In genomic region chr6:88558981-88559380, GRCh38 we compare ENCODE assay signal across 26 cellular contexts.
DNase-seq lines count a peak whose midpoint lies in the region; ATAC-seq, FAIRE-seq and TF ChIP-seq lines count a peak whose summit lies in the region.
"Had no signal": no experiment of that assay in that cellular context is flagged by ENCODE, and none has a peak within 500 bp of the region (broad histone marks: within the 10 kb centered on the region; RNA-seq: fewer than 3 reads in every experiment).

No MANE protein-coding gene starts in this region.

- intact Hi-C loops in mammary epithelial cell (cut with micrococcal nuclease) = no loop called here
- intact Hi-C loops in left ventricle myocardium inferior (cut with micrococcal nuclease) = no loop called here

- no peak overlapping the region for H3K18ac ChIP-seq in H1 (ENCODE audit: extremely low read depth, low read length)

- H3K56ac ChIP-seq in H1 (replicated peaks; ENCODE audit: insufficient read length, low read depth, low read length) = no peak overlapping the region

- no peak overlapping the region for H3K23ac ChIP-seq in H1 (ENCODE audit: insufficient read length)

- TF ChIP-seq EP300 in H1 (IDR thresholded peaks at IDR 0.05; ENCODE audit: borderline replicate concordance in 1 of 2, low read depth in 2 of 2, low read length in 2 of 2) = no peak

- no peak overlapping the region for H3K4ac ChIP-seq in H1 (replicated peaks; ENCODE audit: insufficient read length, low read depth, low read length)

- FAIRE-seq in H1 (lab: Jason Lieb, UNC) = no peak
- FAIRE-seq: A204.1, GM12878, GM12892, GM18507 had no signal

- H2BK20ac ChIP-seq in H1 (ENCODE audit: low read length) = no peak overlapping the region

- H4K20me1 ChIP-seq in GM23338 (replicated peaks; ENCODE audit: insufficient read depth) (no peaks in the 10 kb centered on the region), H1 (replicated peaks in 1 of 2; ENCODE audit: control insufficient read depth in 1 of 2, insufficient read depth in 2 of 2, low read length in 2 of 2) (no peaks in the 10 kb centered on the region), mammary epithelial cell (ENCODE audit: insufficient read depth, low read length) (no peaks in the 10 kb centered on the region)
- H4K20me1 ChIP-seq: BLaER1 had no signal

- no peak overlapping the region for H2BK12ac ChIP-seq in H1 (ENCODE audit: low read depth, low read length)

- H3K23me2 ChIP-seq in H1 (ENCODE audit: low read depth, low read length) = no peaks in the 10 kb centered on the region

- H3K4me2 ChIP-seq in GM23338 = no peak overlapping the region
- H3K4me2 ChIP-seq in H1 (ENCODE audit: insufficient read depth in 1 of 2, low read depth in 2 of 2, low read length in 2 of 2) = no peak overlapping the region
- H3K4me2 ChIP-seq in mammary epithelial cell (ENCODE audit: insufficient read depth, low read depth, low read length) = no peak overlapping the region
- H3K4me2 ChIP-seq: BLaER1 had no signal

- H2AFZ ChIP-seq in GM23338 (peak overlapping the region; percentile 56; the same call in 1 of the 2 replicates), H1 (ENCODE audit: low read length) (0 out of 2 replicates have a peak overlapping the region, but pooled peaks have one; percentile 45), mammary epithelial cell (ENCODE audit: low read depth, low read length) (no peak overlapping the region)

- H3K4me3 Mint-ChIP-seq in GM23338 (no peak overlapping the region), osteocyte (ENCODE audit: unreplicated experiment) (no peak overlapping the region)
- H3K4me3 Mint-ChIP-seq: CD14-positive monocyte; CD4-positive, alpha-beta memory T cell; CD4-positive, CD25-positive, alpha-beta regulatory T cell; CD8-positive, alpha-beta memory T cell had no signal

- no peaks in the 10 kb centered on the region for H3K79me2 ChIP-seq in GM23338 (replicated peaks; ENCODE audit: insufficient read depth)
- H3K79me2 ChIP-seq in H1 (ENCODE audit: control insufficient read depth in 1 of 2, insufficient read depth in 2 of 2, low read length in 2 of 2) = no peaks in the 10 kb centered on the region
- no peaks in the 10 kb centered on the region for H3K79me2 ChIP-seq in mammary epithelial cell (ENCODE audit: insufficient read depth, low read length)

- no peak overlapping the region for H4K91ac ChIP-seq in H1 (replicated peaks; ENCODE audit: insufficient read length, low read length)

- H3K9ac ChIP-seq in H1 (replicated peaks in 1 of 4; ENCODE audit: extremely low read depth in 1 of 4, low read depth in 3 of 4, low read length in 3 of 4) (no peak overlapping the region), mammary epithelial cell (ENCODE audit: insufficient read depth, low read length) (no peak overlapping the region)
- H3K9ac ChIP-seq: BLaER1 had no signal

- H3K27me3 Mint-ChIP-seq in GM23338 (ENCODE audit: insufficient read depth, low read depth, poor library complexity) (peaks cover 1% of the 10 kb centered on the region), osteocyte (ENCODE audit: unreplicated experiment) (no peaks in the 10 kb centered on the region)

- ATAC-seq in GM23338 (no peak), GM18520 (IDR thresholded peaks at IDR 0.05; ENCODE audit: unreplicated experiment) (no peak)
- ATAC-seq: GM12878 had no signal

- H3K27ac Mint-ChIP-seq in GM23338 (no peak overlapping the region), osteocyte (ENCODE audit: unreplicated experiment) (no peak overlapping the region)
- H3K27ac Mint-ChIP-seq: CD14-positive monocyte; CD4-positive, alpha-beta memory T cell; CD4-positive, CD25-positive, alpha-beta regulatory T cell; CD8-positive, alpha-beta memory T cell had no signal

- no peaks in the 10 kb centered on the region for H3K4me1 ChIP-seq in GM23338 (ENCODE audit: insufficient read depth)
- H3K4me1 ChIP-seq in H1 (replicated peaks in 1 of 4; ENCODE audit: control insufficient read depth in 3 of 4, insufficient read depth in 4 of 4, low read length in 3 of 4) = no peaks in the 10 kb centered on the region
- H3K4me1 ChIP-seq in mammary epithelial cell (ENCODE audit: insufficient read depth, low read length) = no peaks in the 10 kb centered on the region
- H3K4me1 ChIP-seq in left ventricle myocardium inferior = peaks cover 6% of the 10 kb centered on the region
- H3K4me1 ChIP-seq: BE2C had no signal

- TF ChIP-seq POLR2A in H1 (IDR thresholded peaks at IDR 0.05; ENCODE audit: control extremely low read depth in 1 of 2, low read depth in 2 of 2, low read length in 2 of 2) = no peak

- H2BK15ac ChIP-seq in H1 (ENCODE audit: low read length) = no peak overlapping the region

- H3K36me3 Mint-ChIP-seq in GM23338 (ENCODE audit: low read depth) = no peaks in the 10 kb centered on the region; the same call in 2 of the 3 replicates
- no peaks in the 10 kb centered on the region for H3K36me3 Mint-ChIP-seq in osteocyte (ENCODE audit: unreplicated experiment)
- H3K36me3 Mint-ChIP-seq: CD14-positive monocyte; CD4-positive, alpha-beta memory T cell; CD4-positive, CD25-positive, alpha-beta regulatory T cell; CD8-positive, alpha-beta memory T cell had no signal

- POLR2A ChIA-PET in H1 (lab: Charles Lee; ENCODE audit: partially characterized antibody) = no interaction called here

- no peak overlapping the region for H3K14ac ChIP-seq in H1 (ENCODE audit: insufficient read length)

- H3K79me1 ChIP-seq in H1 (ENCODE audit: low read depth, low read length) = no peaks in the 10 kb centered on the region

- dilution Hi-C loops in mammary epithelial cell (cut with HindIII; ENCODE audit: low sequenced_read_pairs) = no loop called here

- H2BK120ac ChIP-seq in H1 (replicated peaks; ENCODE audit: low read depth, low read length) = no peak overlapping the region

- H2AK5ac ChIP-seq in H1 (ENCODE audit: low read depth, low read length) = no peak overlapping the region

- in situ Hi-C loops in mammary epithelial cell (cut with MboI; ENCODE audit: low sequenced_read_pairs in 2 of 2) = no loop called here

- BruUV-seq in mammary epithelial cell (replicated peaks; lab: Mats Ljungman, UMichigan) = no TSS peak

- H3F3A ChIP-seq in GM23338 (replicated peaks; ENCODE audit: low read depth) = no peaks in the 10 kb centered on the region

- H3K4me3 ChIP-seq in GM23338 (no peak overlapping the region), H1 (ENCODE audit: extremely low read depth in 1 of 4, insufficient read depth in 2 of 4, low read depth in 3 of 4, low read length in 4 of 4) (no peak overlapping the region), mammary epithelial cell (replicated peaks in 1 of 3; ENCODE audit: insufficient read depth in 1 of 3, low read depth in 2 of 3, low read length in 3 of 3) (no peak overlapping the region), left ventricle myocardium inferior (no peak overlapping the region)
- H3K4me3 ChIP-seq: BLaER1, GM12878 had no signal

- H3K36me3 ChIP-seq in GM23338 (ENCODE audit: insufficient read depth) (no peaks in the 10 kb centered on the region), H1 (ENCODE audit: control insufficient read depth in 2 of 4, insufficient read depth in 4 of 4, low read length in 3 of 4) (no peaks in the 10 kb centered on the region), mammary epithelial cell (ENCODE audit: insufficient read depth, low read length) (no peaks in the 10 kb centered on the region), left ventricle myocardium inferior (no peaks in the 10 kb centered on the region)
- H3K36me3 ChIP-seq: BE2C, BLaER1 had no signal

- H4K8ac ChIP-seq in H1 (ENCODE audit: extremely low read depth, insufficient read depth, low read length) = no peak overlapping the region

- TF ChIP-seq RAD21 in H1 (IDR thresholded peaks at IDR 0.05 in 1 of 2, conservative IDR thresholded peaks at IDR 0.05 in 1 of 2; ENCODE audit: low read depth in 2 of 2, low read length in 2 of 2) = no peak

- CTCF ChIA-PET in H1 (lab: Charles Lee; ENCODE audit: partially characterized antibody) (interaction anchor here (0.6 kb wide), 1 partner anchor 210 kb away, joined by 3 read pairs; no protein-coding TSS in a partner anchor), mammary epithelial cell (lab: Charles Lee; ENCODE audit: low non-redundant PET) (no interaction called here)

- H3K27me3 ChIP-seq in GM23338 (ENCODE audit: insufficient read depth) (no peaks in the 10 kb centered on the region), H1 (replicated peaks in 1 of 4; ENCODE audit: control insufficient read depth in 3 of 4, extremely low read depth in 1 of 4, insufficient read depth in 3 of 4, low read length in 3 of 4) (no peaks in the 10 kb centered on the region), mammary epithelial cell (ENCODE audit: insufficient read depth, low read length) (no peaks in the 10 kb centered on the region), left ventricle myocardium inferior (ENCODE audit: low read depth) (no peaks in the 10 kb centered on the region)
- H3K27me3 ChIP-seq: BE2C, BLaER1 had no signal

- H2BK5ac ChIP-seq in H1 (ENCODE audit: low read depth, low read length) = no peak overlapping the region

- 93% methylated on average over 5 of the region's 5 CpGs; no CpG with 5 or more reads in 1 of the 2 experiments for WGBS in H1 (ENCODE audit: extremely low coverage in 1 of 2, insufficient coverage in 1 of 2, insufficient read length in 1 of 2, insufficient replicate concordance in 2 of 2, low coverage in 1 of 2, low lambda C conversion rate in 2 of 2, missing lambda C conversion rate in 1 of 2), 2 experiments
- WGBS in mammary epithelial cell (ENCODE audit: low coverage, missing lambda C conversion rate) = 69% methylated on average over 5 of the region's 5 CpGs

- H3K9me2 ChIP-seq in GM23338 (ENCODE audit: insufficient read depth) = no peaks in the 10 kb centered on the region; the same call in 1 of the 2 replicates

- H3K27ac ChIP-seq in GM23338 (ENCODE audit: low read depth) = no peak overlapping the region
- H3K27ac ChIP-seq in H1 (ENCODE audit: low read depth, low read length) = no peak overlapping the region
- no peak overlapping the region for H3K27ac ChIP-seq in mammary epithelial cell (ENCODE audit: insufficient read depth, low read depth, low read length)
- H3K27ac ChIP-seq in left ventricle myocardium inferior (replicated peaks) = no peak overlapping the region
- H3K27ac ChIP-seq: BLaER1 had no signal

- peaks cover 11% of the 10 kb centered on the region for H3K4me1 Mint-ChIP-seq in GM23338
- no peaks in the 10 kb centered on the region for H3K4me1 Mint-ChIP-seq in osteocyte (ENCODE audit: unreplicated experiment)
- H3K4me1 Mint-ChIP-seq: CD14-positive monocyte; CD4-positive, alpha-beta memory T cell; CD8-positive, alpha-beta memory T cell had no signal

- TF ChIP-seq CTCF in GM23338 (conservative IDR thresholded peaks at IDR 0.05; ENCODE audit: low read depth in 2 of 2) = no peak
- no peak for TF ChIP-seq CTCF in H1 (IDR thresholded peaks at IDR 0.05; ENCODE audit: control extremely low read depth in 1 of 3, insufficient read depth in 1 of 3, low read depth in 1 of 3, low read length in 3 of 3)
- TF ChIP-seq CTCF in osteocyte (IDR thresholded peaks at IDR 0.05) = no peak
- TF ChIP-seq CTCF in mammary epithelial cell (conservative IDR thresholded peaks at IDR 0.05 in 1 of 2, IDR thresholded peaks at IDR 0.05 in 1 of 2; ENCODE audit: extremely low read depth in 1 of 2, insufficient read depth in 1 of 2, low read depth in 1 of 2, low read length in 2 of 2) = no peak
- TF ChIP-seq CTCF in left ventricle myocardium inferior (IDR thresholded peaks at IDR 0.05; ENCODE audit: borderline replicate concordance) = no peak

- H4K5ac ChIP-seq in H1 (ENCODE audit: insufficient read length, low read depth, low read length) = no peak overlapping the region

- no peaks in the 10 kb centered on the region for H3K9me3 Mint-ChIP-seq in GM23338
- no peaks in the 10 kb centered on the region for H3K9me3 Mint-ChIP-seq in osteocyte (ENCODE audit: unreplicated experiment)
- H3K9me3 Mint-ChIP-seq: CD8-positive, alpha-beta memory T cell had no signal

- H3K9me3 ChIP-seq in H1 (ENCODE audit: insufficient read depth in 2 of 2, low read depth in 1 of 2, low read length in 1 of 2) (no peaks in the 10 kb centered on the region), mammary epithelial cell (replicated peaks; ENCODE audit: insufficient read depth, low read length) (no peaks in the 10 kb centered on the region), left ventricle myocardium inferior (replicated peaks) (no peaks in the 10 kb centered on the region)
- H3K9me3 ChIP-seq: BE2C had no signal

- DNase-seq in GM23338 (ENCODE audit: low spot score) = no peak
- no peak for DNase-seq in H1 (ENCODE audit: low read depth in 1 of 2, low spot score in 2 of 2)
- peak; percentile 23 for DNase-seq in osteocyte (ENCODE audit: extremely low spot score, unreplicated experiment)
- no peak for DNase-seq in mammary epithelial cell
- DNase-seq in left ventricle myocardium inferior = no peak
- DNase-seq: 8988T; ACHN; BE2C; C1 segment of cervical spinal cord; CD4-positive, alpha-beta memory T cell; CD4-positive, CD25-positive, alpha-beta regulatory T cell; CD8-positive, alpha-beta memory T cell; DMS 273 treated with DMSO at 0.1 percent for 48 hours; DMS153; DMS53; DMS79; DND-41; EL; GDM1 had no signal
